10 cellular contexts compared by ENCODE assay signal in genomic region chr12:108047130-108047550, GRCh38.
A peak's percentile ranks its signal among the peaks of the same experiment; 100 is the strongest.
DNase-seq lines count a peak whose midpoint lies in the region; ATAC-seq and TF ChIP-seq lines count a peak whose summit lies in the region.
"Had no signal": no experiment of that assay in that cellular context is flagged by ENCODE, and none has a peak within 500 bp of the region (broad histone marks: within the 10 kb centered on the region; RNA-seq: fewer than 3 reads in every experiment).

No MANE protein-coding gene starts in this region.

- H3K36me3 ChIP-seq in left ventricle myocardium inferior (no peaks in the 10 kb centered on the region), MG63 (no peaks in the 10 kb centered on the region)

- H3K27me3 ChIP-seq in left ventricle myocardium inferior (ENCODE audit: low read depth) (peaks cover 56% of the 10 kb centered on the region), MG63 (no peaks in the 10 kb centered on the region; the same call in 1 of the 2 replicates)

- no peak for ATAC-seq in GM21423 (IDR thresholded peaks at IDR 0.05; ENCODE audit: unreplicated experiment)

- intact Hi-C loops in left ventricle myocardium inferior (cut with micrococcal nuclease), result no loop called here

- DNase-seq in GM03348 (ENCODE audit: low spot score), result peak; percentile 34
- DNase-seq in OCI-M1 (lab: John Stamatoyannopoulos, UW), result peak; percentile 6
- no peak for DNase-seq in left ventricle myocardium inferior
- peak; percentile 60 for DNase-seq in superior temporal gyrus (ENCODE audit: extremely low spot score)
- no peak for DNase-seq in HFFc6
- DNase-seq in MG63, result no peak
- DNase-seq: DMS153, NCI-H1694 treated with DMSO at 0.1 percent for 48 hours, T1000 had no signal

- no peaks in the 10 kb centered on the region for H3K4me1 Mint-ChIP-seq in HFFc6 (ENCODE audit: low read depth)

- 0 out of 2 replicates have a peak, but pooled peaks cover 6% of the 10 kb centered on the region for H3K36me3 Mint-ChIP-seq in HFFc6 (ENCODE audit: low read depth)

- H3K27ac ChIP-seq in left ventricle myocardium inferior (replicated peaks), result peak overlapping the region; percentile 63

- H3K27ac Mint-ChIP-seq in HFFc6, result no peak overlapping the region

- H3K9me3 Mint-ChIP-seq in HFFc6, result peaks cover 64% of the 10 kb centered on the region

- TF ChIP-seq CTCF in left ventricle myocardium inferior (IDR thresholded peaks at IDR 0.05; ENCODE audit: borderline replicate concordance) (no peak), HFFc6 (IDR thresholded peaks at IDR 0.05) (no peak)

- no peaks in the 10 kb centered on the region; the same call in 1 of the 2 replicates for H3K27me3 Mint-ChIP-seq in HFFc6 (ENCODE audit: insufficient read depth)

- no peak overlapping the region for H3K4me3 Mint-ChIP-seq in HFFc6

- no peaks in the 10 kb centered on the region for H3K9me3 ChIP-seq in left ventricle myocardium inferior (replicated peaks)
- H3K9me3 ChIP-seq in MG63, result no peaks in the 10 kb centered on the region

- H3K4me1 ChIP-seq in left ventricle myocardium inferior, result peaks cover 8% of the 10 kb centered on the region

- H3K4me3 ChIP-seq in left ventricle myocardium inferior (peak overlapping the region; percentile 24), MG63 (no peak overlapping the region)

Comparison
In these comparisons a context has a peak if more than half of its experiments do, and no peak if none do; other contexts are left out.
1. DNase-seq: peak in GM03348 (single experiment), OCI-M1 (single experiment) and superior temporal gyrus (single experiment); none in left ventricle myocardium inferior (single experiment), HFFc6 (single experiment) and MG63 (single experiment).